Comparison of ENCODE assay signal across 32 cellular contexts in the genomic region with DNA sequence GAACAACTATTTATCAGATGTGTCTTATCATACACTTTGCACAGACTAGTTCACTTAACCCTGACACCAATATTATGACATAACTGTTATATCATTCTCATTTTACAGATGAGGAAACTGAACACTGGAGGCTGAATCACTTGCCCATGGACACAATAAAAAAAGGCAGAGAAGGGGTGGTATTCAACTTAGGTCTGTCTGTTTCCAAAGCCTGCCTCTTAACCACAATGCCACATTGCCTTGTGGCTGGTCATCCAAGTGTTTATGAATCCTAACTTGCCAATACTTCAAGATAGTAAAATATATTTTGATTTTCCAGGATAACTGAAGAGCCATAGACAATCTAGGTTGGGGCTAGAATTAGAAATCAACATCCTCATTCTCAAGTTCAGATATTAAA.
"Had no signal": no experiment of that assay in that cellular context is flagged by ENCODE, and none has a peak within 500 bp of the region (broad histone marks: within the 10 kb centered on the region; RNA-seq: fewer than 3 reads in every experiment).

No MANE protein-coding gene starts in this region.

- H3K9me3 Mint-ChIP-seq: activated CD4-positive, alpha-beta memory T cell treated with anti-CD3 and anti-CD28 coated beads for 36 hours; activated CD4-positive, alpha-beta T cell treated with anti-CD3 and anti-CD28 coated beads, Interleukin-2, amount 10 ng/mL, durations not matched to agents 24 days and 14 days; activated naive CD4-positive, alpha-beta T cell treated with anti-CD3 and anti-CD28 coated beads for 36 hours; activated naive CD4-positive, alpha-beta T cell treated with anti-CD3 and anti-CD28 coated beads, Interleukin-2, amount 50 U/mL, for 72 hours; activated naive CD8-positive, alpha-beta T cell treated with anti-CD3 and anti-CD28 coated beads, Interleukin-2, amount 50 U/mL, for 24 hours; activated T-helper 1 cell treated with anti-CD3 and anti-CD28 coated beads, Interleukin-12 subunit alpha, Interleukin-12 subunit beta, Interleukin-2, Interleukin-4 antibody, amounts not matched to agents 30 ng/mL and 10 ng/mL and 1 ng/mL, durations not matched to agents 14 hours and 24 hours and 36 hours; activated T-helper 2 cell treated with anti-CD3 and anti-CD28 coated beads, Interferon-gamma antibody, Interleukin-2, Interleukin-4, amounts not matched to agents 10 μg/mL and 5 μg/mL and 100 μg/mL, durations not matched to agents 14 hours and 24 hours and 36 hours; effector memory CD8-positive, alpha-beta T cell had no signal

- H3K27ac Mint-ChIP-seq: activated CD4-positive, alpha-beta memory T cell treated with anti-CD3 and anti-CD28 coated beads for 36 hours; activated CD4-positive, alpha-beta T cell treated with anti-CD3 and anti-CD28 coated beads for 36 hours; activated CD4-positive, alpha-beta T cell treated with anti-CD3 and anti-CD28 coated beads, Interleukin-2, amount 10 ng/mL, durations not matched to agents 24 days and 14 days; activated CD8-positive, alpha-beta memory T cell treated with anti-CD3 and anti-CD28 coated beads, Interleukin-2, amount 10 ng/mL, durations not matched to agents 7 days and 5 days; activated CD8-positive, alpha-beta T cell treated with anti-CD3 and anti-CD28 coated beads, Interleukin-2, amount 10 ng/mL, durations not matched to agents 7 days and 5 days; activated naive CD4-positive, alpha-beta T cell treated with anti-CD3 and anti-CD28 coated beads for 36 hours; activated naive CD4-positive, alpha-beta T cell treated with anti-CD3 and anti-CD28 coated beads, Interleukin-2, amount 50 U/mL, for 72 hours; activated naive CD8-positive, alpha-beta T cell treated with anti-CD3 and anti-CD28 coated beads, Interleukin-2, amount 50 U/mL, for 24 hours; activated T-helper 1 cell treated with anti-CD3 and anti-CD28 coated beads, Interleukin-12 subunit alpha, Interleukin-12 subunit beta, Interleukin-2, Interleukin-4 antibody, amounts not matched to agents 30 ng/mL and 10 ng/mL and 1 ng/mL, durations not matched to agents 14 hours and 24 hours and 36 hours; activated T-helper 2 cell treated with anti-CD3 and anti-CD28 coated beads, Interferon-gamma antibody, Interleukin-2, Interleukin-4, amounts not matched to agents 10 μg/mL and 5 μg/mL and 100 μg/mL, durations not matched to agents 14 hours and 24 hours and 36 hours had no signal

- H3K27me3 Mint-ChIP-seq: activated CD4-positive, alpha-beta memory T cell treated with anti-CD3 and anti-CD28 coated beads for 36 hours; activated CD4-positive, alpha-beta T cell treated with anti-CD3 and anti-CD28 coated beads for 36 hours; activated CD4-positive, alpha-beta T cell treated with anti-CD3 and anti-CD28 coated beads, Interleukin-2, amount 10 ng/mL, durations not matched to agents 24 days and 14 days; activated CD8-positive, alpha-beta memory T cell treated with anti-CD3 and anti-CD28 coated beads, Interleukin-2, amount 10 ng/mL, durations not matched to agents 7 days and 5 days; activated naive CD8-positive, alpha-beta T cell treated with anti-CD3 and anti-CD28 coated beads, Interleukin-2, amount 50 U/mL, for 24 hours; effector memory CD8-positive, alpha-beta T cell had no signal

- H3K4me3 ChIP-seq: adrenal gland, body of pancreas, esophagus muscularis mucosa, gastroesophageal sphincter, heart left ventricle had no signal

- DNase-seq: activated CD4-positive, alpha-beta memory T cell treated with anti-CD3 and anti-CD28 coated beads for 36 hours; activated CD4-positive, alpha-beta T cell treated with anti-CD3 and anti-CD28 coated beads for 36 hours; activated CD4-positive, alpha-beta T cell treated with anti-CD3 and anti-CD28 coated beads, Interleukin-2, amount 10 ng/mL, durations not matched to agents 24 days and 14 days; activated CD4-positive, CD25-positive, alpha-beta regulatory T cell; activated CD4-positive, CD25-positive, alpha-beta regulatory T cell treated with anti-CD3 and anti-CD28 coated beads, Interleukin-2, amount 50 U/mL, for 72 hours; activated CD8-positive, alpha-beta memory T cell treated with anti-CD3 and anti-CD28 coated beads, Interleukin-2, amount 10 ng/mL, durations not matched to agents 7 days and 5 days; activated CD8-positive, alpha-beta memory T cell treated with anti-CD3 and anti-CD28 coated beads, Interleukin-2, amount 50 U/mL, for 4 hours; activated CD8-positive, alpha-beta T cell treated with anti-CD3 and anti-CD28 coated beads, Interleukin-2, amount 10 ng/mL, durations not matched to agents 7 days and 5 days; activated effector memory CD4-positive, alpha-beta T cell treated with anti-CD3 and anti-CD28 coated beads, Interleukin-2, amount 50 U/mL, for 16 hours; activated naive CD4-positive, alpha-beta T cell treated with anti-CD3 and anti-CD28 coated beads for 36 hours; activated naive CD8-positive, alpha-beta T cell treated with anti-CD3 and anti-CD28 coated beads, Interleukin-2, amount 50 U/mL, for 24 hours; activated T-cell treated with anti-CD3 and anti-CD28 coated beads, Interleukin-2, amount 50 U/mL, for 1 hour; activated T-cell treated with anti-CD3 and anti-CD28 coated beads, Interleukin-2, amount 50 U/mL, for 48 hours; adrenal gland; amygdala; aorta; body of pancreas; caudate nucleus; cortex of kidney; dermis blood vessel endothelial cell; effector CD4-positive, alpha-beta T cell; effector memory CD8-positive, alpha-beta T cell; erythroblast; glutamatergic neuron; heart left ventricle; T-helper 2 cell had no signal

- H3K4me3 Mint-ChIP-seq: activated CD4-positive, alpha-beta memory T cell treated with anti-CD3 and anti-CD28 coated beads for 36 hours; activated CD4-positive, alpha-beta T cell treated with anti-CD3 and anti-CD28 coated beads for 36 hours; activated CD4-positive, alpha-beta T cell treated with anti-CD3 and anti-CD28 coated beads, Interleukin-2, amount 10 ng/mL, durations not matched to agents 24 days and 14 days; activated CD8-positive, alpha-beta memory T cell treated with anti-CD3 and anti-CD28 coated beads, Interleukin-2, amount 10 ng/mL, durations not matched to agents 7 days and 5 days; activated CD8-positive, alpha-beta T cell treated with anti-CD3 and anti-CD28 coated beads, Interleukin-2, amount 10 ng/mL, durations not matched to agents 7 days and 5 days; activated naive CD4-positive, alpha-beta T cell treated with anti-CD3 and anti-CD28 coated beads for 36 hours; activated naive CD8-positive, alpha-beta T cell treated with anti-CD3 and anti-CD28 coated beads, Interleukin-2, amount 50 U/mL, for 24 hours; activated T-helper 1 cell treated with anti-CD3 and anti-CD28 coated beads, Interleukin-12 subunit alpha, Interleukin-12 subunit beta, Interleukin-2, Interleukin-4 antibody, amounts not matched to agents 30 ng/mL and 10 ng/mL and 1 ng/mL, durations not matched to agents 14 hours and 24 hours and 36 hours; effector memory CD8-positive, alpha-beta T cell had no signal

- H3K27ac ChIP-seq: adrenal gland, body of pancreas, esophagus muscularis mucosa, foreskin keratinocyte, gastroesophageal sphincter, heart left ventricle had no signal

- H3K27me3 ChIP-seq: adrenal gland, body of pancreas, esophagus muscularis mucosa, foreskin keratinocyte, gastroesophageal sphincter, heart left ventricle had no signal

- H3K4me1 ChIP-seq: body of pancreas had no signal

- H3K36me3 ChIP-seq: adrenal gland had no signal

- H3K9me3 ChIP-seq: adrenal gland, body of pancreas, esophagus muscularis mucosa, gastroesophageal sphincter, heart left ventricle had no signal

- ATAC-seq: activated CD4-positive, alpha-beta T cell treated with anti-CD3 and anti-CD28 coated beads for 36 hours; activated CD8-positive, alpha-beta memory T cell treated with anti-CD3 and anti-CD28 coated beads, Interleukin-2, amount 10 ng/mL, durations not matched to agents 7 days and 5 days; activated CD8-positive, alpha-beta T cell treated with anti-CD3 and anti-CD28 coated beads, Interleukin-2, amount 10 ng/mL, durations not matched to agents 7 days and 5 days; activated naive CD4-positive, alpha-beta T cell treated with anti-CD3 and anti-CD28 coated beads, Interleukin-2, amount 50 U/mL, for 72 hours; activated naive CD8-positive, alpha-beta T cell treated with anti-CD3 and anti-CD28 coated beads, Interleukin-2, amount 50 U/mL, for 24 hours; body of pancreas; effector memory CD8-positive, alpha-beta T cell; foreskin keratinocyte; gastroesophageal sphincter; heart left ventricle had no signal
